8 cellular contexts compared by ENCODE assay signal in the genomic region with DNA sequence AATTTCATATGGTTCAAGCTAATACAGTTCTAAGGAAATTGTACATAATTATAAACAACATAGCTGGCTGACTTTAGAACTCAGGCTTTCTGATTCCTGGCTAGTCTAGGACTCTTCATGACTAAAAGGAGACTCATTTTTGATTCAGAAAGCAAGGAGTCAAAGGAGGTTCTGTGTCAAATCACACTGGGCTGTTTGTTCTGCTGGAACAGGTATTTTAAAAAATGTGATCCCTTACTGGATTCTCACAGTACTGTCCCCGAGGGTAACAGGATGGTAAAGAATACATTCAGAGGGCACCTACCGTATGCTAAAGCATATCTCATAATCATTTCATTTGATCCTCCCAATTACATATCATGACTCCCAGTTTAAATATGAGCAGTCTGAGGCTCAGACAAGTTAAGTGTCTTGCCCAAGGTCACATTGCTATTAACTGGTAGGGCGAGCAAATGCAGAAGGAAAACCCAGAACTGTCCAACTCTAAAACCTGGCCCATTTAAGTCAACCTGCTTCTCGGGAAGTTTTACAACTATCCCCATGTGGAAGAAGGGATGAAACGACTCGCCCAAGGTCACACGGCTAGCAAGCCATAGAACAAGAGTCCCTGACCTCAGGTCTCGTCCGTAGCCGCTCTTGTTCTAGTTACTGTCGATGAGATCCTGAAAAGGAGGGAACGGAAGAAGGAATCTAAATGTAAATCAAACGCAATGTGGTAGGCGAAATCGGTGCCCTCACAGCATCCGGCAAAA. TPM values are rescaled to one million over a fixed set of nuclear protein-coding genes. Genes with fewer than 3 reads are reported as not detected.
DNase-seq lines count a peak whose midpoint lies in the region; ATAC-seq and TF ChIP-seq lines count a peak whose summit lies in the region.

No MANE protein-coding gene starts in this region.

- TF ChIP-seq EP300 in sigmoid colon (IDR thresholded peaks at IDR 0.05), result no peak

- peaks cover 0 to 30% (median 18%) of the 10 kb centered on the region in 4 donors for H3K4me1 ChIP-seq in sigmoid colon

- peak overlapping the region; percentile 75 to 88 (median 86) for H3K27ac ChIP-seq in sigmoid colon

- peak overlapping the region; percentile 95 for H3K27ac Mint-ChIP-seq in activated T-cell treated with anti-CD3 and anti-CD28 coated beads, Interleukin-2, amount 50 U/mL, for 72 hours
- peak overlapping the region; percentile 91 for H3K27ac Mint-ChIP-seq in activated CD4-positive, alpha-beta memory T cell treated with anti-CD3 and anti-CD28 coated beads, Interleukin-2, amount 10 ng/mL, durations not matched to agents 7 days and 5 days

- peak; percentile 7 to 9 for ATAC-seq in activated T-cell treated with anti-CD3 and anti-CD28 coated beads, Interleukin-2, amount 50 U/mL, for 72 hours (replicated peaks in 1 of 2)
- peak; percentile 17 for ATAC-seq in HG03095 (IDR thresholded peaks at IDR 0.05; ENCODE audit: unreplicated experiment)
- peak; percentile 2 to 27 for ATAC-seq in left cardiac atrium

- TF ChIP-seq CTCF in sigmoid colon (IDR thresholded peaks at IDR 0.05), result no peak

- WGBS in sigmoid colon, 2 donors, result 1 to 2% methylated on average over 16 of the region's 16 CpGs

- H3K36me3 ChIP-seq in sigmoid colon, result peaks cover 0 to 12% (median 5%) of the 10 kb centered on the region in 4 donors

- no peaks in the 10 kb centered on the region for H3K9me3 Mint-ChIP-seq in activated T-cell treated with anti-CD3 and anti-CD28 coated beads, Interleukin-2, amount 50 U/mL, for 72 hours
- no peaks in the 10 kb centered on the region for H3K9me3 Mint-ChIP-seq in activated CD4-positive, alpha-beta memory T cell treated with anti-CD3 and anti-CD28 coated beads, Interleukin-2, amount 10 ng/mL, durations not matched to agents 7 days and 5 days

- DNase-seq in activated T-cell treated with anti-CD3 and anti-CD28 coated beads, Interleukin-2, amount 50 U/mL, for 72 hours, result no peak
- DNase-seq in activated T-cell treated with anti-CD3 and anti-CD28 coated beads, Interleukin-2, amount 50 U/mL, for 48 hours, result no peak
- DNase-seq in activated CD4-positive, alpha-beta memory T cell treated with anti-CD3 and anti-CD28 coated beads, Interleukin-2, amount 10 ng/mL, durations not matched to agents 7 days and 5 days, result no peak
- no peak for DNase-seq in left cardiac atrium
- DNase-seq in sigmoid colon, result no peak
- no peak for DNase-seq in NCI-H2196 treated with DMSO at 0.1 percent for 48 hours (lab: John Stamatoyannopoulos, UW; ENCODE audit: unreplicated experiment)
- DNase-seq in NCI-H748 (lab: John Stamatoyannopoulos, UW; ENCODE audit: unreplicated experiment), result no peak

- peak overlapping the region; percentile 96 to 98 for H3K4me3 Mint-ChIP-seq in activated T-cell treated with anti-CD3 and anti-CD28 coated beads, Interleukin-2, amount 50 U/mL, for 72 hours
- H3K4me3 Mint-ChIP-seq in activated CD4-positive, alpha-beta memory T cell treated with anti-CD3 and anti-CD28 coated beads, Interleukin-2, amount 10 ng/mL, durations not matched to agents 7 days and 5 days, result peak overlapping the region; percentile 93

- H3K36me3 Mint-ChIP-seq in activated T-cell treated with anti-CD3 and anti-CD28 coated beads, Interleukin-2, amount 50 U/mL, for 72 hours (ENCODE audit: insufficient read depth in 2 of 2), result peaks cover under 1 to 7% of the 10 kb centered on the region in 2 donors
- H3K36me3 Mint-ChIP-seq in activated CD4-positive, alpha-beta memory T cell treated with anti-CD3 and anti-CD28 coated beads, Interleukin-2, amount 10 ng/mL, durations not matched to agents 7 days and 5 days (ENCODE audit: low read depth), result peaks cover 20% of the 10 kb centered on the region

- intact Hi-C loops in left cardiac atrium (cut with DNase I) (no loop called here), sigmoid colon (cut with DNase I) (no loop called here)

- no peaks in the 10 kb centered on the region for H3K27me3 Mint-ChIP-seq in activated T-cell treated with anti-CD3 and anti-CD28 coated beads, Interleukin-2, amount 50 U/mL, for 72 hours (ENCODE audit: low read depth)
- H3K27me3 Mint-ChIP-seq in activated CD4-positive, alpha-beta memory T cell treated with anti-CD3 and anti-CD28 coated beads, Interleukin-2, amount 10 ng/mL, durations not matched to agents 7 days and 5 days, result peaks cover 2% of the 10 kb centered on the region

- POLR2A ChIA-PET in activated CD4-positive, alpha-beta memory T cell treated with anti-CD3 and anti-CD28 coated beads, Interleukin-2, amount 10 ng/mL, durations not matched to agents 7 days and 5 days (lab: Charles Lee), result interaction anchor here (0.5 to 2.2 kb wide), 14 partner anchors 9 to 695 kb away, joined by 3 to 19 read pairs (median 4); partner anchors contain the start of genes JUN and OMA1

- H3K27me3 ChIP-seq in sigmoid colon, result no peaks in the 10 kb centered on the region

- H3K4me1 Mint-ChIP-seq in activated T-cell treated with anti-CD3 and anti-CD28 coated beads, Interleukin-2, amount 50 U/mL, for 72 hours (ENCODE audit: low read depth), result peaks cover 6% of the 10 kb centered on the region
- H3K4me1 Mint-ChIP-seq in activated CD4-positive, alpha-beta memory T cell treated with anti-CD3 and anti-CD28 coated beads, Interleukin-2, amount 10 ng/mL, durations not matched to agents 7 days and 5 days, result peaks cover 19% of the 10 kb centered on the region

- CTCF ChIA-PET in activated CD4-positive, alpha-beta memory T cell treated with anti-CD3 and anti-CD28 coated beads, Interleukin-2, amount 10 ng/mL, durations not matched to agents 7 days and 5 days (lab: Charles Lee), result interaction anchor here (1.3 to 3.9 kb wide), 3 partner anchors 9 to 74 kb away, joined by 3 to 17 read pairs (median 5); no protein-coding TSS in a partner anchor

- H3K4me3 ChIP-seq in sigmoid colon, result peak overlapping the region; percentile 92 to 99 (median 92)

- TF ChIP-seq POLR2A in sigmoid colon (IDR thresholded peaks at IDR 0.05), result no peak

- H3K9me3 ChIP-seq in sigmoid colon, result no peaks in the 10 kb centered on the region

RNA-seq across cellular contexts. Expression of gene MYSM1, which starts 0.7 kb away (rescaled TPM):
- 10 to 100 TPM; 41.4 to 51.4 TPM for total RNA-seq in activated T-cell treated with anti-CD3 and anti-CD28 coated beads, Interleukin-2, amount 50 U/mL, for 72 hours
- 10 to 100 TPM; 45.2 to 50.5 TPM for total RNA-seq in activated CD4-positive, alpha-beta memory T cell treated with anti-CD3 and anti-CD28 coated beads, Interleukin-2, amount 10 ng/mL, durations not matched to agents 7 days and 5 days
- total RNA-seq in left cardiac atrium, result 10 to 100 TPM; 19.0 to 28.5 TPM
- total RNA-seq in sigmoid colon, result 10 to 100 TPM; 18.1 to 47.1 (median 27.2) TPM
- 10 to 100 TPM in 1 of 3 donors, 1 to 10 TPM in 2; 3.9 to 11.1 (median 6.0) TPM for polyA plus RNA-seq in sigmoid colon
